1 cellular context compared by ENCODE assay signal in the genomic region with DNA sequence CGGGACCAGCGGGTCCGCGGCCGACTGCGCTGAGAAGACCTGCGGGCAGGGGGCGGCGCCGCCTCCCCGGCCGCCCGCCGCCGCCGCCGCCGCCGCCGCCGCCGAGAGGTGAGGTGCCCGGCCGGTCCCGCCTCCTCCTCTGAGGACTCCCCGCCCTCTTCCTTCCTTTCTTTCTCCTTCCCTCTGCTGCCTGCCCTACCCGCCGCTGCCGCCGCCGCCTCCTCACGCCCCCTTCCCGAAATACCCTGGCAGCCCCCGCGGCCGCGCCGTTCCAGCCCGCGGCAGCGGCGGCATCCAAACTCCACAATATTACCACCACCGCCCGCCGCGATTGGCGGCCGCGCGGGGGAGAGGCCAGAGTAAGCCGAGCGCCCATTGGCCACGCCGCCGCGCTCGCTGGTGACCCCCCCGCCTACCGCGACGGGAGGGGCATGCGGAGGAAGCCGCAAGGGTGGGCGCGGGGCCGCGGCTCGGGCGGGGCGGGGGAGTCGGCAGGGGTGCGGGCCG.
TF ChIP-seq lines count a peak whose summit lies in the region.

No MANE protein-coding gene starts in this region.

TF ChIP-seq in K562, 482 proteins besides CTCF, POLR2A, EP300 and RAD21 (continued from another document and continues in another):
- TF ChIP-seq YY1 (IDR thresholded peaks at IDR 0.05; ENCODE audit: borderline replicate concordance in 1 of 3, control insufficient read depth in 1 of 3, extremely low read depth in 1 of 3, insufficient read depth in 3 of 3, insufficient read length in 1 of 3, insufficient replicate concordance in 2 of 3, low read depth in 1 of 3, low read length in 2 of 3), result peak in 2 of 3 experiments; percentile 38 to 49
- peak; percentile 52 for TF ChIP-seq TBP (optimal IDR thresholded peaks at IDR 0.05; ENCODE audit: low read depth, low read length)
- TF ChIP-seq, protein P1, sequence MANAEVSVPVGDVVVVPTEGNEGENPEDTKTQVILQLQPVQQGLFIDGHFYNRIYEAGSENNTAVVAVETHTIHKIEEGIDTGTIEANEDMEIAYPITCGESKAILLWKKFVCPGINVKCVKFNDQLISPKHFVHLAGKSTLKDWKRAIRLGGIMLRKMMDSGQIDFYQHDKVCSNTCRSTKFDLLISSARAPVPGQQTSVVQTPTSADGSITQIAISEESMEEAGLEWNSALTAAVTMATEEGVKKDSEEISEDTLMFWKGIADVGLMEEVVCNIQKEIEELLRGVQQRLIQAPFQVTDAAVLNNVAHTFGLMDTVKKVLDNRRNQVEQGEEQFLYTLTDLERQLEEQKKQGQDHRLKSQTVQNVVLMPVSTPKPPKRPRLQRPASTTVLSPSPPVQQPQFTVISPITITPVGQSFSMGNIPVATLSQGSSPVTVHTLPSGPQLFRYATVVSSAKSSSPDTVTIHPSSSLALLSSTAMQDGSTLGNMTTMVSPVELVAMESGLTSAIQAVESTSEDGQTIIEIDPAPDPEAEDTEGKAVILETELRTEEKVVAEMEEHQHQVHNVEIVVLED (CRISPR knock-in tag; IDR thresholded peaks at IDR 0.05), result peak; percentile 83
- 0 out of 2 replicates have a peak, but pooled peaks have one; percentile 29 for TF ChIP-seq ZBTB7A (IDR thresholded peaks at IDR 0.05; ENCODE audit: borderline replicate concordance, control insufficient read depth, low read depth, low read length)
- TF ChIP-seq MAZ (CRISPR knock-in tag; conservative IDR thresholded peaks at IDR 0.05 in 1 of 2, IDR thresholded peaks at IDR 0.05 in 1 of 2), result peak; percentile 93 to 95
- TF ChIP-seq, protein P2, sequence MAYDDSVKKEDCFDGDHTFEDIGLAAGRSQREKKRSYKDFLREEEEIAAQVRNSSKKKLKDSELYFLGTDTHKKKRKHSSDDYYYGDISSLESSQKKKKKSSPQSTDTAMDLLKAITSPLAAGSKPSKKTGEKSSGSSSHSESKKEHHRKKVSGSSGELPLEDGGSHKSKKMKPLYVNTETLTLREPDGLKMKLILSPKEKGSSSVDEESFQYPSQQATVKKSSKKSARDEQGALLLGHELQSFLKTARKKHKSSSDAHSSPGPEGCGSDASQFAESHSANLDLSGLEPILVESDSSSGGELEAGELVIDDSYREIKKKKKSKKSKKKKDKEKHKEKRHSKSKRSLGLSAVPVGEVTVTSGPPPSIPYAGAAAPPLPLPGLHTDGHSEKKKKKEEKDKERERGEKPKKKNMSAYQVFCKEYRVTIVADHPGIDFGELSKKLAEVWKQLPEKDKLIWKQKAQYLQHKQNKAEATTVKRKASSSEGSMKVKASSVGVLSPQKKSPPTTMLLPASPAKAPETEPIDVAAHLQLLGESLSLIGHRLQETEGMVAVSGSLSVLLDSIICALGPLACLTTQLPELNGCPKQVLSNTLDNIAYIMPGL (CRISPR knock-in tag; IDR thresholded peaks at IDR 0.05), result no peak
- peak; percentile 9 for TF ChIP-seq HMGN3 (IDR thresholded peaks at IDR 0.05; ENCODE audit: borderline replicate concordance, extremely low read depth, insufficient read length, low read depth, low read length)
- peak; percentile 94 for TF ChIP-seq POLR2G (IDR thresholded peaks at IDR 0.05; ENCODE audit: low read depth, low read length)
- no peak for TF ChIP-seq TCF15 (CRISPR knock-in tag; IDR thresholded peaks at IDR 0.05)
- peak; percentile 64 for TF ChIP-seq ASH1L (IDR thresholded peaks at IDR 0.05; ENCODE audit: borderline replicate concordance, low read depth, partially characterized antibody)
- TF ChIP-seq, protein P3, sequence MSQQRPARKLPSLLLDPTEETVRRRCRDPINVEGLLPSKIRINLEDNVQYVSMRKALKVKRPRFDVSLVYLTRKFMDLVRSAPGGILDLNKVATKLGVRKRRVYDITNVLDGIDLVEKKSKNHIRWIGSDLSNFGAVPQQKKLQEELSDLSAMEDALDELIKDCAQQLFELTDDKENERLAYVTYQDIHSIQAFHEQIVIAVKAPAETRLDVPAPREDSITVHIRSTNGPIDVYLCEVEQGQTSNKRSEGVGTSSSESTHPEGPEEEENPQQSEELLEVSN (IDR thresholded peaks at IDR 0.05; ENCODE audit: borderline replicate concordance in 1 of 2, extremely low read depth in 1 of 2, insufficient read depth in 1 of 2, insufficient read length in 1 of 2, low read depth in 1 of 2, low read length in 1 of 2, poor library complexity in 1 of 2, severe bottlenecking in 1 of 2), result peak in 1 of 2 experiments; percentile 76
- 0 out of 2 replicates have a peak, but pooled peaks have one; percentile 12 for TF ChIP-seq ZNF584 (CRISPR knock-in tag; IDR thresholded peaks at IDR 0.05; ENCODE audit: low read depth)
- TF ChIP-seq ZNF316 (IDR thresholded peaks at IDR 0.05), result no peak
- TF ChIP-seq TAF1 (IDR thresholded peaks at IDR 0.05; ENCODE audit: control insufficient read depth, extremely low read depth, insufficient read depth, low read length, severe bottlenecking), result peak; percentile 68
- TF ChIP-seq CXXC5 (CRISPR knock-in tag; IDR thresholded peaks at IDR 0.05), result peak; percentile 83
- TF ChIP-seq POLR2B (IDR thresholded peaks at IDR 0.05; ENCODE audit: low read depth, partially characterized antibody), result peak; percentile 64
- TF ChIP-seq ZNF507 (tag; conservative IDR thresholded peaks at IDR 0.05), result no peak
- TF ChIP-seq, protein P4, sequence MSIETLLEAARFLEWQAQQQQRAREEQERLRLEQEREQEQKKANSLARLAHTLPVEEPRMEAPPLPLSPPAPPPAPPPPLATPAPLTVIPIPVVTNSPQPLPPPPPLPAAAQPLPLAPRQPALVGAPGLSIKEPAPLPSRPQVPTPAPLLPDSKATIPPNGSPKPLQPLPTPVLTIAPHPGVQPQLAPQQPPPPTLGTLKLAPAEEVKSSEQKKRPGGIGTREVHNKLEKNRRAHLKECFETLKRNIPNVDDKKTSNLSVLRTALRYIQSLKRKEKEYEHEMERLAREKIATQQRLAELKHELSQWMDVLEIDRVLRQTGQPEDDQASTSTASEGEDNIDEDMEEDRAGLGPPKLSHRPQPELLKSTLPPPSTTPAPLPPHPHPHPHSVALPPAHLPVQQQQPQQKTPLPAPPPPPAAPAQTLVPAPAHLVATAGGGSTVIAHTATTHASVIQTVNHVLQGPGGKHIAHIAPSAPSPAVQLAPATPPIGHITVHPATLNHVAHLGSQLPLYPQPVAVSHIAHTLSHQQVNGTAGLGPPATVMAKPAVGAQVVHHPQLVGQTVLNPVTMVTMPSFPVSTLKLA (conservative IDR thresholded peaks at IDR 0.05), result 0 out of 4 replicates have a peak, but pooled peaks of 1 of the 2 experiments have one; percentile 14
- peak in 1 of 2 experiments; percentile 23; a peak in 2 of 4 replicates for TF ChIP-seq NRF1 (conservative IDR thresholded peaks at IDR 0.05 in 1 of 2, IDR thresholded peaks at IDR 0.05 in 1 of 2)
- TF ChIP-seq RHOXF2B (CRISPR knock-in tag; conservative IDR thresholded peaks at IDR 0.05), result no peak
- TF ChIP-seq CGGBP1 (CRISPR knock-in tag; IDR thresholded peaks at IDR 0.05), result peak; percentile 97; the same call in 1 of the 2 replicates
- no peak for TF ChIP-seq KLF10 (CRISPR knock-in tag; IDR thresholded peaks at IDR 0.05)
- TF ChIP-seq NONO (IDR thresholded peaks at IDR 0.05; ENCODE audit: low read depth in 2 of 2, low read length in 1 of 2), result 0 out of 4 replicates have a peak, but pooled peaks have one; percentile 7 to 44
- TF ChIP-seq SMAD1 (IDR thresholded peaks at IDR 0.05; ENCODE audit: low read depth, low read length, partially characterized antibody), result peak; percentile 24
- TF ChIP-seq NFYB (IDR thresholded peaks at IDR 0.05; ENCODE audit: extremely low read depth, insufficient read length), result peak; percentile 49
- peak; percentile 50 for TF ChIP-seq U2AF1 (optimal IDR thresholded peaks at IDR 0.05; ENCODE audit: low read depth, low read length)
- peak; percentile 81 for TF ChIP-seq ZBTB1 (CRISPR knock-in tag; IDR thresholded peaks at IDR 0.05; ENCODE audit: borderline replicate concordance, low read depth)
- peak; percentile 48; the same call in 1 of the 2 replicates for TF ChIP-seq EP400 (IDR thresholded peaks at IDR 0.05)
- TF ChIP-seq KLF13 (tag; IDR thresholded peaks at IDR 0.05; ENCODE audit: borderline replicate concordance, low read depth), result peak; percentile 80; the same call in 1 of the 2 replicates
- TF ChIP-seq, protein P5, sequence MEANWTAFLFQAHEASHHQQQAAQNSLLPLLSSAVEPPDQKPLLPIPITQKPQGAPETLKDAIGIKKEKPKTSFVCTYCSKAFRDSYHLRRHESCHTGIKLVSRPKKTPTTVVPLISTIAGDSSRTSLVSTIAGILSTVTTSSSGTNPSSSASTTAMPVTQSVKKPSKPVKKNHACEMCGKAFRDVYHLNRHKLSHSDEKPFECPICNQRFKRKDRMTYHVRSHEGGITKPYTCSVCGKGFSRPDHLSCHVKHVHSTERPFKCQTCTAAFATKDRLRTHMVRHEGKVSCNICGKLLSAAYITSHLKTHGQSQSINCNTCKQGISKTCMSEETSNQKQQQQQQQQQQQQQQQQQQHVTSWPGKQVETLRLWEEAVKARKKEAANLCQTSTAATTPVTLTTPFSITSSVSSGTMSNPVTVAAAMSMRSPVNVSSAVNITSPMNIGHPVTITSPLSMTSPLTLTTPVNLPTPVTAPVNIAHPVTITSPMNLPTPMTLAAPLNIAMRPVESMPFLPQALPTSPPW (CRISPR knock-in tag; IDR thresholded peaks at IDR 0.05), result peak; percentile 99
- peak; percentile 76 for TF ChIP-seq CTBP1 (IDR thresholded peaks at IDR 0.05; ENCODE audit: borderline replicate concordance)
- peak; percentile 48; the same call in 1 of the 2 replicates for TF ChIP-seq ESRRA (IDR thresholded peaks at IDR 0.05; ENCODE audit: borderline replicate concordance, low read depth)
- TF ChIP-seq MBD2 (IDR thresholded peaks at IDR 0.05; ENCODE audit: borderline replicate concordance, low read depth), result peak; percentile 67; the same call in 1 of the 2 replicates
- TF ChIP-seq ELF4 (CRISPR knock-in tag; IDR thresholded peaks at IDR 0.05), result 0 out of 2 replicates have a peak, but pooled peaks have one; percentile 17
- TF ChIP-seq HCFC1 (IDR thresholded peaks at IDR 0.05; ENCODE audit: low read depth, low read length), result peak; percentile 26
- TF ChIP-seq POLR2AphosphoS5 (IDR thresholded peaks at IDR 0.05; ENCODE audit: control insufficient read depth, insufficient read depth, low read depth, low read length), result peak; percentile 43; the same call in 1 of the 2 replicates
- peak; percentile 52; the same call in 1 of the 2 replicates for TF ChIP-seq SIN3B (IDR thresholded peaks at IDR 0.05; ENCODE audit: low read depth)
- TF ChIP-seq LCOR (CRISPR knock-in tag; IDR thresholded peaks at IDR 0.05), result 0 out of 2 replicates have a peak, but pooled peaks have one; percentile 55
- peak; percentile 57 for TF ChIP-seq RBBP5 (IDR thresholded peaks at IDR 0.05; ENCODE audit: borderline replicate concordance, insufficient read depth, low read length, poor library complexity, severe bottlenecking)
- TF ChIP-seq, protein P6, sequence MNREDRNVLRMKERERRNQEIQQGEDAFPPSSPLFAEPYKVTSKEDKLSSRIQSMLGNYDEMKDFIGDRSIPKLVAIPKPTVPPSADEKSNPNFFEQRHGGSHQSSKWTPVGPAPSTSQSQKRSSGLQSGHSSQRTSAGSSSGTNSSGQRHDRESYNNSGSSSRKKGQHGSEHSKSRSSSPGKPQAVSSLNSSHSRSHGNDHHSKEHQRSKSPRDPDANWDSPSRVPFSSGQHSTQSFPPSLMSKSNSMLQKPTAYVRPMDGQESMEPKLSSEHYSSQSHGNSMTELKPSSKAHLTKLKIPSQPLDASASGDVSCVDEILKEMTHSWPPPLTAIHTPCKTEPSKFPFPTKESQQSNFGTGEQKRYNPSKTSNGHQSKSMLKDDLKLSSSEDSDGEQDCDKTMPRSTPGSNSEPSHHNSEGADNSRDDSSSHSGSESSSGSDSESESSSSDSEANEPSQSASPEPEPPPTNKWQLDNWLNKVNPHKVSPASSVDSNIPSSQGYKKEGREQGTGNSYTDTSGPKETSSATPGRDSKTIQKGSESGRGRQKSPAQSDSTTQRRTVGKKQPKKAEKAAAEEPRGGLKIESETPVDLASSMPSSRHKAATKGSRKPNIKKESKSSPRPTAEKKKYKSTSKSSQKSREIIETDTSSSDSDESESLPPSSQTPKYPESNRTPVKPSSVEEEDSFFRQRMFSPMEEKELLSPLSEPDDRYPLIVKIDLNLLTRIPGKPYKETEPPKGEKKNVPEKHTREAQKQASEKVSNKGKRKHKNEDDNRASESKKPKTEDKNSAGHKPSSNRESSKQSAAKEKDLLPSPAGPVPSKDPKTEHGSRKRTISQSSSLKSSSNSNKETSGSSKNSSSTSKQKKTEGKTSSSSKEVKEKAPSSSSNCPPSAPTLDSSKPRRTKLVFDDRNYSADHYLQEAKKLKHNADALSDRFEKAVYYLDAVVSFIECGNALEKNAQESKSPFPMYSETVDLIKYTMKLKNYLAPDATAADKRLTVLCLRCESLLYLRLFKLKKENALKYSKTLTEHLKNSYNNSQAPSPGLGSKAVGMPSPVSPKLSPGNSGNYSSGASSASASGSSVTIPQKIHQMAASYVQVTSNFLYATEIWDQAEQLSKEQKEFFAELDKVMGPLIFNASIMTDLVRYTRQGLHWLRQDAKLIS (CRISPR knock-in tag; IDR thresholded peaks at IDR 0.05), result no peak
- 0 out of 2 replicates have a peak, but pooled peaks have one; percentile 8 for TF ChIP-seq RB1 (IDR thresholded peaks at IDR 0.05; ENCODE audit: low read depth)
- TF ChIP-seq, protein P7, sequence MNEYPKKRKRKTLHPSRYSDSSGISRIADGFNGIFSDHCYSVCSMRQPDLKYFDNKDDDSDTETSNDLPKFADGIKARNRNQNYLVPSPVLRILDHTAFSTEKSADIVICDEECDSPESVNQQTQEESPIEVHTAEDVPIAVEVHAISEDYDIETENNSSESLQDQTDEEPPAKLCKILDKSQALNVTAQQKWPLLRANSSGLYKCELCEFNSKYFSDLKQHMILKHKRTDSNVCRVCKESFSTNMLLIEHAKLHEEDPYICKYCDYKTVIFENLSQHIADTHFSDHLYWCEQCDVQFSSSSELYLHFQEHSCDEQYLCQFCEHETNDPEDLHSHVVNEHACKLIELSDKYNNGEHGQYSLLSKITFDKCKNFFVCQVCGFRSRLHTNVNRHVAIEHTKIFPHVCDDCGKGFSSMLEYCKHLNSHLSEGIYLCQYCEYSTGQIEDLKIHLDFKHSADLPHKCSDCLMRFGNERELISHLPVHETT (CRISPR knock-in tag; conservative IDR thresholded peaks at IDR 0.05 in 1 of 2, IDR thresholded peaks at IDR 0.05 in 1 of 2), result peak in 1 of 2 experiments; percentile 78; a peak in 2 of 4 replicates
- TF ChIP-seq PHF8 (IDR thresholded peaks at IDR 0.05; ENCODE audit: borderline replicate concordance, low read length), result peak; percentile 68; the same call in 1 of the 2 replicates
- TF ChIP-seq HBP1 (CRISPR knock-in tag; IDR thresholded peaks at IDR 0.05), result 0 out of 2 replicates have a peak, but pooled peaks have one; percentile 55
